Comparison of ENCODE assay signal across 26 cellular contexts in genomic region chr17:47638903-47639302, GRCh38. TPM values are rescaled to one million over a fixed set of nuclear protein-coding genes. Genes with fewer than 3 reads are reported as not detected.
DNase-seq lines count a peak whose midpoint lies in the region; ATAC-seq, FAIRE-seq and TF ChIP-seq lines count a peak whose summit lies in the region.
"Had no signal": no experiment of that assay in that cellular context is flagged by ENCODE, and none has a peak within 500 bp of the region (broad histone marks: within the 10 kb centered on the region; RNA-seq: fewer than 3 reads in every experiment).

No MANE protein-coding gene starts in this region.

- BruUV-seq in K562 (replicated peaks; lab: Mats Ljungman, UMichigan) (no TSS peak), Caco-2 (replicated peaks; lab: Mats Ljungman, UMichigan) (no TSS peak)

- no peaks in the 10 kb centered on the region for H3K36me3 Mint-ChIP-seq in activated naive CD8-positive, alpha-beta T cell
- H3K36me3 Mint-ChIP-seq in activated naive CD8-positive, alpha-beta T cell treated with anti-CD3 and anti-CD28 coated beads for 36 hours = peaks cover 2% of the 10 kb centered on the region
- H3K36me3 Mint-ChIP-seq in dendritic cell treated with granulocyte-macrophage colony-stimulating factor and Interleukin-4, amounts not matched to agents 40 ng/mL and 50 ng/mL, for 4 days (ENCODE audit: low read depth) = peaks cover 24% of the 10 kb centered on the region
- peaks cover 17% of the 10 kb centered on the region for H3K36me3 Mint-ChIP-seq in stimulated activated effector memory CD8-positive, alpha-beta T cell treated with anti-CD3 and anti-CD28 coated beads, Interleukin-12 subunit alpha, Interleukin-12 subunit beta, amount 100 ng/mL, for 72 hours
- H3K36me3 Mint-ChIP-seq in Caco-2 (ENCODE audit: insufficient read depth, unreplicated experiment) = no peaks in the 10 kb centered on the region
- H3K36me3 Mint-ChIP-seq in stimulated activated naive B cell treated with anti-CD40 and anti-IgM and Interleukin-4, amounts not matched to agents 10 μg/mL and 1 μg/mL and 100 μg/mL, for 72 hours = peaks cover 0 to 8% of the 10 kb centered on the region in 2 donors

- POLR2A ChIA-PET in K562 (lab: Yijun Ruan, JAX) (no interaction called here), Caco-2 (lab: Charles Lee) (no interaction called here)

- in situ Hi-C loops in K562 (cut with MboI) = no loop called here

- no peak overlapping the region for H3K4me3 ChIP-seq in K562
- no peak overlapping the region for H3K4me3 ChIP-seq in Caco-2 (ENCODE audit: low read depth, low read length)
- H3K4me3 ChIP-seq: A549; BLaER1 treated with 17β-estradiol and CSF1 and Interleukin-3, amounts not matched to agents 10 nM and 100 nM; GM12878 had no signal

- H3K4me1 Mint-ChIP-seq in activated naive CD8-positive, alpha-beta T cell (ENCODE audit: low read depth) = peaks cover 10% of the 10 kb centered on the region
- peaks cover 8% of the 10 kb centered on the region for H3K4me1 Mint-ChIP-seq in activated naive CD8-positive, alpha-beta T cell treated with anti-CD3 and anti-CD28 coated beads for 36 hours
- peaks cover 9% of the 10 kb centered on the region for H3K4me1 Mint-ChIP-seq in dendritic cell treated with granulocyte-macrophage colony-stimulating factor and Interleukin-4, amounts not matched to agents 40 ng/mL and 50 ng/mL, for 4 days (ENCODE audit: low read depth)
- H3K4me1 Mint-ChIP-seq in stimulated activated effector memory CD8-positive, alpha-beta T cell treated with anti-CD3 and anti-CD28 coated beads, Interleukin-12 subunit alpha, Interleukin-12 subunit beta, amount 100 ng/mL, for 72 hours = peaks cover 7% of the 10 kb centered on the region
- H3K4me1 Mint-ChIP-seq in Caco-2 (ENCODE audit: low read depth, unreplicated experiment) = no peaks in the 10 kb centered on the region
- H3K4me1 Mint-ChIP-seq in stimulated activated naive B cell treated with anti-CD40 and anti-IgM and Interleukin-4, amounts not matched to agents 10 μg/mL and 1 μg/mL and 100 μg/mL, for 72 hours = peaks cover 2 to 12% of the 10 kb centered on the region in 2 donors

- no peaks in the 10 kb centered on the region for H3K27me3 Mint-ChIP-seq in activated naive CD8-positive, alpha-beta T cell
- H3K27me3 Mint-ChIP-seq in activated naive CD8-positive, alpha-beta T cell treated with anti-CD3 and anti-CD28 coated beads for 36 hours = no peaks in the 10 kb centered on the region
- no peaks in the 10 kb centered on the region for H3K27me3 Mint-ChIP-seq in dendritic cell treated with granulocyte-macrophage colony-stimulating factor and Interleukin-4, amounts not matched to agents 40 ng/mL and 50 ng/mL, for 4 days
- H3K27me3 Mint-ChIP-seq in Caco-2 (ENCODE audit: insufficient read depth, unreplicated experiment) = no peaks in the 10 kb centered on the region
- H3K27me3 Mint-ChIP-seq in stimulated activated naive B cell treated with anti-CD40 and anti-IgM and Interleukin-4, amounts not matched to agents 10 μg/mL and 1 μg/mL and 100 μg/mL, for 72 hours = no peaks in the 10 kb centered on the region
- H3K27me3 Mint-ChIP-seq: B cell; CD4-positive, alpha-beta T cell had no signal

- WGBS in K562 (ENCODE audit: insufficient coverage, low coverage, missing lambda C conversion rate) = 50% methylated on average over 5 of the region's 5 CpGs

- no peak for DNase-seq in activated naive CD8-positive, alpha-beta T cell treated with anti-CD3 and anti-CD28 coated beads for 36 hours
- DNase-seq in K562 (ENCODE audit: extremely low read depth in 1 of 4, low spot score in 3 of 4) (no peak), Caco-2 (no peak), superior temporal gyrus (ENCODE audit: extremely low spot score) (no peak)
- DNase-seq in stimulated activated effector memory CD8-positive, alpha-beta T cell treated with anti-CD3 and anti-CD28 coated beads, Interleukin-12 subunit alpha, Interleukin-12 subunit beta, amount 100 ng/mL, for 72 hours (ENCODE audit: low spot score in 2 of 2) = no peak
- no peak for DNase-seq in stimulated activated naive B cell treated with anti-CD40 and anti-IgM and Interleukin-4, amounts not matched to agents 10 μg/mL and 1 μg/mL and 100 μg/mL, for 72 hours
- DNase-seq: AML-193; CD4-positive, alpha-beta T cell; CD8-positive, alpha-beta T cell; DMS 273 treated with DMSO at 0.1 percent for 48 hours; DMS153; DMS53; DMS79; DND-41; EL; GDM1 had no signal

- H3K9me3 Mint-ChIP-seq in activated naive CD8-positive, alpha-beta T cell (ENCODE audit: low read depth) = no peaks in the 10 kb centered on the region
- no peaks in the 10 kb centered on the region for H3K9me3 Mint-ChIP-seq in activated naive CD8-positive, alpha-beta T cell treated with anti-CD3 and anti-CD28 coated beads for 36 hours
- no peaks in the 10 kb centered on the region for H3K9me3 Mint-ChIP-seq in dendritic cell treated with granulocyte-macrophage colony-stimulating factor and Interleukin-4, amounts not matched to agents 40 ng/mL and 50 ng/mL, for 4 days
- no peaks in the 10 kb centered on the region for H3K9me3 Mint-ChIP-seq in stimulated activated effector memory CD8-positive, alpha-beta T cell treated with anti-CD3 and anti-CD28 coated beads, Interleukin-12 subunit alpha, Interleukin-12 subunit beta, amount 100 ng/mL, for 72 hours
- no peaks in the 10 kb centered on the region for H3K9me3 Mint-ChIP-seq in Caco-2 (ENCODE audit: unreplicated experiment)
- no peaks in the 10 kb centered on the region for H3K9me3 Mint-ChIP-seq in stimulated activated naive B cell treated with anti-CD40 and anti-IgM and Interleukin-4, amounts not matched to agents 10 μg/mL and 1 μg/mL and 100 μg/mL, for 72 hours
- H3K9me3 Mint-ChIP-seq: CD4-positive, alpha-beta T cell; CD8-positive, alpha-beta T cell had no signal

- H3K9ac ChIP-seq in K562 (ENCODE audit: insufficient read depth in 1 of 2, low read depth in 2 of 2, low read length in 2 of 2) = no peak overlapping the region
- H3K9ac ChIP-seq: BLaER1 treated with 17β-estradiol and CSF1 and Interleukin-3, amounts not matched to agents 10 nM and 100 nM had no signal

- H3K4me3 Mint-ChIP-seq in activated naive CD8-positive, alpha-beta T cell = no peak overlapping the region
- H3K4me3 Mint-ChIP-seq in activated naive CD8-positive, alpha-beta T cell treated with anti-CD3 and anti-CD28 coated beads for 36 hours = no peak overlapping the region
- H3K4me3 Mint-ChIP-seq in dendritic cell treated with granulocyte-macrophage colony-stimulating factor and Interleukin-4, amounts not matched to agents 40 ng/mL and 50 ng/mL, for 4 days = no peak overlapping the region
- H3K4me3 Mint-ChIP-seq in stimulated activated effector memory CD8-positive, alpha-beta T cell treated with anti-CD3 and anti-CD28 coated beads, Interleukin-12 subunit alpha, Interleukin-12 subunit beta, amount 100 ng/mL, for 72 hours = no peak overlapping the region
- H3K4me3 Mint-ChIP-seq in Caco-2 (ENCODE audit: unreplicated experiment) = no peak overlapping the region
- H3K4me3 Mint-ChIP-seq in stimulated activated naive B cell treated with anti-CD40 and anti-IgM and Interleukin-4, amounts not matched to agents 10 μg/mL and 1 μg/mL and 100 μg/mL, for 72 hours = no peak overlapping the region
- H3K4me3 Mint-ChIP-seq: B cell; CD4-positive, alpha-beta T cell; CD8-positive, alpha-beta T cell had no signal

- H3K4me1 ChIP-seq in K562 (replicated peaks in 1 of 2; ENCODE audit: control insufficient read depth in 2 of 2, insufficient read depth in 2 of 2, low read length in 2 of 2) (no peaks in the 10 kb centered on the region), Caco-2 (no peaks in the 10 kb centered on the region)
- H3K4me1 ChIP-seq: A549 had no signal

- ATAC-seq in K562 = no peak
- ATAC-seq in stimulated activated effector memory CD8-positive, alpha-beta T cell treated with anti-CD3 and anti-CD28 coated beads, Interleukin-12 subunit alpha, Interleukin-12 subunit beta, amount 100 ng/mL, for 72 hours = no peak
- no peak for ATAC-seq in stimulated activated naive B cell treated with anti-CD40 and anti-IgM and Interleukin-4, amounts not matched to agents 10 μg/mL and 1 μg/mL and 100 μg/mL, for 72 hours (replicated peaks)
- ATAC-seq: A549; CD8-positive, alpha-beta T cell; GM12878 had no signal

- intact Hi-C loops in K562 (cut with micrococcal nuclease) (no loop called here), Caco-2 (cut with micrococcal nuclease; ENCODE audit: unreplicated experiment) (no loop called here)
- intact Hi-C loops in dendritic cell treated with granulocyte-macrophage colony-stimulating factor and Interleukin-4, amounts not matched to agents 40 ng/mL and 50 ng/mL, for 4 days (cut with micrococcal nuclease) = no loop called here

- TF ChIP-seq POLR2A in K562 (conservative IDR thresholded peaks at IDR 0.05) = no peak

- H3K27ac Mint-ChIP-seq in activated naive CD8-positive, alpha-beta T cell = peak overlapping the region; percentile 17
- H3K27ac Mint-ChIP-seq in activated naive CD8-positive, alpha-beta T cell treated with anti-CD3 and anti-CD28 coated beads for 36 hours = no peak overlapping the region
- peak overlapping the region; percentile 34 for H3K27ac Mint-ChIP-seq in dendritic cell treated with granulocyte-macrophage colony-stimulating factor and Interleukin-4, amounts not matched to agents 40 ng/mL and 50 ng/mL, for 4 days
- H3K27ac Mint-ChIP-seq in stimulated activated effector memory CD8-positive, alpha-beta T cell treated with anti-CD3 and anti-CD28 coated beads, Interleukin-12 subunit alpha, Interleukin-12 subunit beta, amount 100 ng/mL, for 72 hours = peak overlapping the region; percentile 79
- H3K27ac Mint-ChIP-seq in Caco-2 (ENCODE audit: unreplicated experiment) = no peak overlapping the region
- no peak overlapping the region for H3K27ac Mint-ChIP-seq in stimulated activated naive B cell treated with anti-CD40 and anti-IgM and Interleukin-4, amounts not matched to agents 10 μg/mL and 1 μg/mL and 100 μg/mL, for 72 hours
- H3K27ac Mint-ChIP-seq: B cell; CD4-positive, alpha-beta T cell; CD8-positive, alpha-beta T cell had no signal

- no peaks in the 10 kb centered on the region for H3K27me3 ChIP-seq in K562 (ENCODE audit: control insufficient read depth in 2 of 2, insufficient read depth in 2 of 2, low read length in 2 of 2)
- H3K27me3 ChIP-seq in Caco-2 (replicated peaks; ENCODE audit: control insufficient read depth, insufficient read depth, low read length) = no peaks in the 10 kb centered on the region
- H3K27me3 ChIP-seq: BLaER1 treated with 17β-estradiol and CSF1 and Interleukin-3, amounts not matched to agents 10 nM and 100 nM had no signal

- FAIRE-seq in K562 (lab: Jason Lieb, UNC) = no peak
- FAIRE-seq: A549, GM12878, GM12892, GM18507 had no signal

- no peaks in the 10 kb centered on the region for H4K20me1 ChIP-seq in K562 (replicated peaks; ENCODE audit: control insufficient read depth, insufficient read depth, low read length)
- H4K20me1 ChIP-seq: BLaER1 treated with 17β-estradiol and CSF1 and Interleukin-3, amounts not matched to agents 10 nM and 100 nM had no signal

- H3K27ac ChIP-seq in K562 (ENCODE audit: extremely low read depth, low read depth, low read length) = no peak overlapping the region
- H3K27ac ChIP-seq: 22Rv1; A549; BLaER1 treated with 17β-estradiol and CSF1 and Interleukin-3, amounts not matched to agents 10 nM and 100 nM; C4-2B had no signal

- TF ChIP-seq RAD21 in K562 (CRISPR knock-in tag; conservative IDR thresholded peaks at IDR 0.05 in 1 of 2, IDR thresholded peaks at IDR 0.05 in 1 of 2) = no peak

- no peaks in the 10 kb centered on the region for H3K79me2 ChIP-seq in K562 (ENCODE audit: control insufficient read depth, insufficient read depth, low read length)

- H3K9me1 ChIP-seq in K562 (ENCODE audit: control insufficient read depth, insufficient read depth, low read length) = no peaks in the 10 kb centered on the region

- H3K9me3 ChIP-seq in K562 (replicated peaks; ENCODE audit: control insufficient read depth, insufficient read depth, low read depth, low read length) (no peaks in the 10 kb centered on the region), Caco-2 (no peaks in the 10 kb centered on the region)
- H3K9me3 ChIP-seq: A549; BLaER1 treated with 17β-estradiol and CSF1 and Interleukin-3, amounts not matched to agents 10 nM and 100 nM had no signal

- no peak overlapping the region for H2AFZ ChIP-seq in K562 (ENCODE audit: low read depth, low read length)

- TF ChIP-seq EP300 in K562 (IDR thresholded peaks at IDR 0.05; ENCODE audit: low read length) = no peak

- TF ChIP-seq CTCF in K562 (IDR thresholded peaks at IDR 0.05 in 2 of 3, conservative IDR thresholded peaks at IDR 0.05 in 1 of 3; ENCODE audit: insufficient read depth in 2 of 3, low read depth in 1 of 3, low read length in 3 of 3) (no peak), Caco-2 (IDR thresholded peaks at IDR 0.05; ENCODE audit: insufficient read depth in 1 of 2, low read depth in 1 of 2, low read length in 1 of 2, severe bottlenecking in 1 of 2, unreplicated experiment in 1 of 2) (no peak)

- CTCF ChIA-PET in K562 (lab: Yijun Ruan, JAX; ENCODE audit: low intra/inter-chr PET ratio) = no interaction called here
- CTCF ChIA-PET in Caco-2 (lab: Charles Lee) = no interaction called here

- no peaks in the 10 kb centered on the region for H3K36me3 ChIP-seq in K562 (ENCODE audit: control insufficient read depth, insufficient read depth, low read length)
- no peaks in the 10 kb centered on the region for H3K36me3 ChIP-seq in Caco-2 (ENCODE audit: control insufficient read depth, insufficient read depth, low read length)

- no peak overlapping the region for H3K4me2 ChIP-seq in K562 (ENCODE audit: insufficient read depth, low read length)
- H3K4me2 ChIP-seq: A549; BLaER1 treated with 17β-estradiol and CSF1 and Interleukin-3, amounts not matched to agents 10 nM and 100 nM had no signal

RNA-seq across cellular contexts. Expression of gene KPNB1, which starts 10.8 kb away (rescaled TPM):
- total RNA-seq in activated naive CD8-positive, alpha-beta T cell treated with anti-CD3 and anti-CD28 coated beads for 36 hours = 100 to 1,000 TPM; 886 to 911 TPM
- 346 and 425 TPM in 2 replicates for total RNA-seq in K562 (2011; cell fraction: chromatin; rRNA removed; ENCODE audit: low replicate concordance)
- total RNA-seq in K562 (2011; cell fraction: nucleolus; rRNA removed) = 99.4 and 109 TPM in 2 replicates
- 177 and 202 TPM in 2 replicates for total RNA-seq in K562 (2011; cell fraction: nucleoplasm; rRNA removed)
- 271 and 293 TPM in 2 replicates for total RNA-seq in K562 (2014; rRNA removed)
- total RNA-seq in K562 (2014; rRNA removed; fragmentation: Illumina TruSeq; extraction: Trizol) = 396 and 433 TPM in 2 replicates
- 339 and 354 TPM in 2 replicates for total RNA-seq in K562 (2015; rRNA removed; fragmentation: Illumina TruSeq; extraction: Trizol)
- 591 and 622 TPM in 2 replicates for total RNA-seq in K562 (2021)
- polyA plus RNA-seq in K562 (2011; rRNA removed) = 331 and 369 TPM in 2 replicates
- polyA plus RNA-seq in K562 (2011; cell fraction: cytosol; rRNA removed) = 220 and 227 TPM in 2 replicates
- 164 and 211 TPM in 2 replicates for polyA plus RNA-seq in K562 (2011; cell fraction: nucleus; rRNA removed)
- 290 and 376 TPM in 2 replicates for polyA plus RNA-seq in K562 (2012)
- polyA plus RNA-seq in K562 (2014; fragmentation: Illumina TruSeq; extraction: Trizol) = 515 and 528 TPM in 2 replicates
- 100 to 1,000 TPM; 154 to 176 TPM for polyA plus RNA-seq in K562 (2014; fragmentation: Nextera tagmentation; extraction: Ambion mirVana)
- polyA plus RNA-seq in K562 (2014; rRNA removed) = 271 and 316 TPM in 2 replicates
- polyA minus RNA-seq in K562 (2011; rRNA and poly(A)+ RNA removed) = 493 and 515 TPM in 2 replicates
- polyA minus RNA-seq in K562 (2011; cell fraction: cytosol; rRNA and poly(A)+ RNA removed) = 213 and 271 TPM in 2 replicates
- 42.3 and 74.8 TPM in 2 replicates for polyA minus RNA-seq in K562 (2011; cell fraction: nucleus; rRNA and poly(A)+ RNA removed)
- total RNA-seq in Caco-2 (2022) = 967 and 1,072 TPM in 2 replicates

RNA-seq across cellular contexts. Expression of gene TBKBP1, which starts 55.1 kb away (rescaled TPM):
- total RNA-seq in activated naive CD8-positive, alpha-beta T cell treated with anti-CD3 and anti-CD28 coated beads for 36 hours = 10 to 100 TPM; 11.7 to 11.9 TPM
- 12.3 and 22.7 TPM in 2 replicates for total RNA-seq in K562 (2011; cell fraction: chromatin; rRNA removed; ENCODE audit: low replicate concordance)
- total RNA-seq in K562 (2011; cell fraction: nucleolus; rRNA removed) = 11.2 and 11.4 TPM in 2 replicates
- total RNA-seq in K562 (2011; cell fraction: nucleoplasm; rRNA removed) = 9.2 and 10.6 TPM in 2 replicates
- total RNA-seq in K562 (2014; rRNA removed) = 10.6 and 14.7 TPM in 2 replicates
- total RNA-seq in K562 (2014; rRNA removed; fragmentation: Illumina TruSeq; extraction: Trizol) = 3.7 and 4.4 TPM in 2 replicates
- total RNA-seq in K562 (2015; rRNA removed; fragmentation: Illumina TruSeq; extraction: Trizol) = 4.7 and 5.1 TPM in 2 replicates
- total RNA-seq in K562 (2021) = 12.5 and 15.6 TPM in 2 replicates
- polyA plus RNA-seq in K562 (2011; rRNA removed) = 7.2 and 8.7 TPM in 2 replicates
- 4.8 and 9.7 TPM in 2 replicates for polyA plus RNA-seq in K562 (2011; cell fraction: cytosol; rRNA removed)
- polyA plus RNA-seq in K562 (2011; cell fraction: nucleus; rRNA removed) = 23.1 and 27.9 TPM in 2 replicates
- 10.5 and 13.8 TPM in 2 replicates for polyA plus RNA-seq in K562 (2012)
- polyA plus RNA-seq in K562 (2014; fragmentation: Illumina TruSeq; extraction: Trizol) = 6.8 and 11.4 TPM in 2 replicates
- under 1 TPM; 0.03 to 0.08 TPM for polyA plus RNA-seq in K562 (2014; fragmentation: Nextera tagmentation; extraction: Ambion mirVana)
- 12.9 and 13.0 TPM in 2 replicates for polyA plus RNA-seq in K562 (2014; rRNA removed)
- polyA minus RNA-seq in K562 (2011; rRNA and poly(A)+ RNA removed) = 5.9 and 7.0 TPM in 2 replicates
- 5.4 and 7.0 TPM in 2 replicates for polyA minus RNA-seq in K562 (2011; cell fraction: cytosol; rRNA and poly(A)+ RNA removed)
- 2.6 and 3.9 TPM in 2 replicates for polyA minus RNA-seq in K562 (2011; cell fraction: nucleus; rRNA and poly(A)+ RNA removed)
- 27.4 and 30.4 TPM in 2 replicates for total RNA-seq in Caco-2 (2022)

Comparison
In these comparisons a context has a peak if more than half of its experiments do, and no peak if none do; other contexts are left out.
1. H3K27ac Mint-ChIP-seq: peak in activated naive CD8-positive, alpha-beta T cell (single experiment), dendritic cell treated with granulocyte-macrophage colony-stimulating factor and Interleukin-4, amounts not matched to agents 40 ng/mL and 50 ng/mL, for 4 days (single experiment) and stimulated activated effector memory CD8-positive, alpha-beta T cell treated with anti-CD3 and anti-CD28 coated beads, Interleukin-12 subunit alpha, Interleukin-12 subunit beta, amount 100 ng/mL, for 72 hours (single experiment); none in activated naive CD8-positive, alpha-beta T cell treated with anti-CD3 and anti-CD28 coated beads for 36 hours (single experiment), Caco-2 (single experiment) and stimulated activated naive B cell treated with anti-CD40 and anti-IgM and Interleukin-4, amounts not matched to agents 10 μg/mL and 1 μg/mL and 100 μg/mL, for 72 hours (single experiment).